10 cellular contexts compared by ENCODE assay signal in genomic region chr4:3791910-3792542, GRCh38. TPM values are rescaled to one million over a fixed set of nuclear protein-coding genes. Genes with fewer than 3 reads are reported as not detected.
DNase-seq lines count a peak whose midpoint lies in the region; ATAC-seq and TF ChIP-seq lines count a peak whose summit lies in the region.
"Had no signal": no experiment of that assay in that cellular context is flagged by ENCODE, and none has a peak within 500 bp of the region (broad histone marks: within the 10 kb centered on the region; RNA-seq: fewer than 3 reads in every experiment).

No MANE protein-coding gene starts in this region.

- DNase-seq in GM23338 (ENCODE audit: low spot score), result peak; percentile 85
- peak; percentile 16 for DNase-seq in NCI-H460 (ENCODE audit: extremely low read depth, low read depth)
- peak; percentile 16 to 26 for DNase-seq in erythroblast (lab: John Stamatoyannopoulos, UW)
- DNase-seq in prostate gland (ENCODE audit: low spot score), result peak; percentile 32
- no peak for DNase-seq in NCI-H128 (lab: John Stamatoyannopoulos, UW; ENCODE audit: unreplicated experiment)
- no peak for DNase-seq in activated CD4-positive, CD25-positive, alpha-beta regulatory T cell treated with anti-CD3 and anti-CD28 coated beads, Interleukin-2, amount 50 U/mL, for 72 hours
- no peak for DNase-seq in central memory CD4-positive, alpha-beta T cell
- DNase-seq in Ammon's horn (ENCODE audit: low spot score), result no peak
- DNase-seq: T-helper 1 cell had no signal

- intact Hi-C loops in prostate gland (cut with DNase I), result no loop called here

- TF ChIP-seq CTCF in GM23338 (conservative IDR thresholded peaks at IDR 0.05; ENCODE audit: low read depth in 2 of 2) (no peak), prostate gland (IDR thresholded peaks at IDR 0.05) (no peak)

- H3K36me3 Mint-ChIP-seq in GM23338 (ENCODE audit: low read depth), result 0 out of 3 replicates have a peak, but pooled peaks cover 4% of the 10 kb centered on the region

- H3K9me3 Mint-ChIP-seq in GM23338, result peaks cover 20% of the 10 kb centered on the region

- no peaks in the 10 kb centered on the region for H3K27me3 ChIP-seq in GM23338 (ENCODE audit: insufficient read depth)
- no peaks in the 10 kb centered on the region for H3K27me3 ChIP-seq in prostate gland (replicated peaks; ENCODE audit: insufficient read depth)

- H3K9me2 ChIP-seq in GM23338 (ENCODE audit: insufficient read depth), result no peaks in the 10 kb centered on the region

- no peak overlapping the region for H2AFZ ChIP-seq in GM23338

- H4K20me1 ChIP-seq in GM23338 (replicated peaks; ENCODE audit: insufficient read depth), result peaks cover 4% of the 10 kb centered on the region; the same call in 1 of the 2 replicates

- no peaks in the 10 kb centered on the region for H3K4me1 ChIP-seq in GM23338 (ENCODE audit: insufficient read depth)
- no peaks in the 10 kb centered on the region for H3K4me1 ChIP-seq in prostate gland (replicated peaks)

- WGBS in prostate gland, result 15% methylated on average over 13 of the region's 13 CpGs

- no peak overlapping the region for H3K27ac Mint-ChIP-seq in GM23338
- H3K27ac Mint-ChIP-seq: dendritic cell treated with granulocyte-macrophage colony-stimulating factor and Interleukin-4, amounts not matched to agents 40 ng/mL and 50 ng/mL, for 4 days had no signal

- no peak for TF ChIP-seq POLR2A in erythroblast (IDR thresholded peaks at IDR 0.05; ENCODE audit: low read length)
- no peak for TF ChIP-seq POLR2A in prostate gland (IDR thresholded peaks at IDR 0.05)

- no peak overlapping the region for H3K27ac ChIP-seq in GM23338 (ENCODE audit: low read depth)
- H3K27ac ChIP-seq in prostate gland, result no peak overlapping the region

- peaks cover 6% of the 10 kb centered on the region for H3K27me3 Mint-ChIP-seq in GM23338 (ENCODE audit: insufficient read depth, low read depth, poor library complexity)

- H3K4me1 Mint-ChIP-seq in GM23338, result peaks cover 4% of the 10 kb centered on the region; the same call in 2 of the 3 replicates

- H3K4me2 ChIP-seq in GM23338, result no peak overlapping the region

- H3F3A ChIP-seq in GM23338 (replicated peaks; ENCODE audit: low read depth), result no peaks in the 10 kb centered on the region

- ATAC-seq in GM23338, result peak; percentile 92

- H3K4me3 ChIP-seq in GM23338 (no peak overlapping the region), prostate gland (no peak overlapping the region)

- no peaks in the 10 kb centered on the region for H3K79me2 ChIP-seq in GM23338 (replicated peaks; ENCODE audit: insufficient read depth)

- no peak overlapping the region for H3K4me3 Mint-ChIP-seq in GM23338
- H3K4me3 Mint-ChIP-seq: dendritic cell treated with granulocyte-macrophage colony-stimulating factor and Interleukin-4, amounts not matched to agents 40 ng/mL and 50 ng/mL, for 4 days had no signal

- no peaks in the 10 kb centered on the region for H3K36me3 ChIP-seq in GM23338 (ENCODE audit: insufficient read depth)
- H3K36me3 ChIP-seq in prostate gland, result no peaks in the 10 kb centered on the region

- H3K9me3 ChIP-seq in prostate gland, result no peaks in the 10 kb centered on the region

TF ChIP-seq in GM23338, 12 proteins besides CTCF, POLR2A, EP300 and RAD21:
- no peak for TF ChIP-seq NANOG (IDR thresholded peaks at IDR 0.05; ENCODE audit: borderline replicate concordance)
- TF ChIP-seq REST (IDR thresholded peaks at IDR 0.05; ENCODE audit: unreplicated experiment), result peak; percentile 95
- no peak for TF ChIP-seq ZNF114 (CRISPR knock-in tag; IDR thresholded peaks at IDR 0.05)
- TF ChIP-seq JUNB (IDR thresholded peaks at IDR 0.05; ENCODE audit: unreplicated experiment), result no peak
- TF ChIP-seq STAT1 (IDR thresholded peaks at IDR 0.05; ENCODE audit: unreplicated experiment), result no peak
- no peak for TF ChIP-seq ZNF331 (CRISPR knock-in tag; IDR thresholded peaks at IDR 0.05; ENCODE audit: low read depth)
- TF ChIP-seq ETS1 (IDR thresholded peaks at IDR 0.05), result no peak
TF ChIP-seq in GM23338: peak in this region for 1.

RNA-seq across cellular contexts. Expression of gene ADRA2C, which starts 25.8 kb away (rescaled TPM):
- total RNA-seq in GM23338 (2014; rRNA removed; shearing (Covaris generic)), result 16.3 and 16.6 TPM in 2 replicates
- 3.0 and 4.1 TPM in 2 replicates for polyA plus RNA-seq in GM23338 (2016; fragmentation: Nextera tagmentation; extraction: Ambion mirVana)
- 15.0 and 19.8 TPM in 2 replicates for total RNA-seq in NCI-H460 (2014; rRNA removed; shearing (Covaris generic))
- 20.2 and 29.2 TPM in 2 replicates for polyA plus RNA-seq in NCI-H460 (2014; cell fraction: nucleus; rRNA removed)
- 10 to 100 TPM in 1 of 2 donors, under 1 TPM in 1; 0.59 to 28.6 TPM for total RNA-seq in prostate gland

Comparison
In these comparisons a context has a peak if more than half of its experiments do, and no peak if none do; other contexts are left out.
1. DNase-seq: peak in GM23338 (single experiment), NCI-H460 (single experiment), erythroblast (2 of 2) and prostate gland (single experiment); none in NCI-H128 (single experiment), activated CD4-positive, CD25-positive, alpha-beta regulatory T cell treated with anti-CD3 and anti-CD28 coated beads, Interleukin-2, amount 50 U/mL, for 72 hours (single experiment), central memory CD4-positive, alpha-beta T cell (single experiment) and Ammon's horn (single experiment).